In genomic region chr1:155895617-155896016, GRCh38 we compare ENCODE assay signal across 7 cellular contexts. TPM values are rescaled to one million over a fixed set of nuclear protein-coding genes. Genes with fewer than 3 reads are reported as not detected.
"Had no signal": no experiment of that assay in that cellular context is flagged by ENCODE, and none has a peak within 500 bp of the region (broad histone marks: within the 10 kb centered on the region; RNA-seq: fewer than 3 reads in every experiment).

No MANE protein-coding gene starts in this region.

RNA-seq across cellular contexts. Expression of gene RXFP4, which starts 45.8 kb away (rescaled TPM):
- total RNA-seq: LHCN-M2, MCF 10A, PC-9, RPMI7951, SK-MEL-5, T-cell had no signal
- polyA plus RNA-seq: SK-N-SH had no signal
